Comparison of ENCODE assay signal across 20 cellular contexts in genomic region chr15:68822818-68823217, GRCh38. TPM values are rescaled to one million over a fixed set of nuclear protein-coding genes. Genes with fewer than 3 reads are reported as not detected.
DNase-seq lines count a peak whose midpoint lies in the region; ATAC-seq, FAIRE-seq and TF ChIP-seq lines count a peak whose summit lies in the region.
"Had no signal": no experiment of that assay in that cellular context is flagged by ENCODE, and none has a peak within 500 bp of the region (broad histone marks: within the 10 kb centered on the region; RNA-seq: fewer than 3 reads in every experiment).

No MANE protein-coding gene starts in this region.

- no peak overlapping the region for H2BK12ac ChIP-seq in H1 (ENCODE audit: low read depth, low read length)

- TF ChIP-seq CTCF in H1 (IDR thresholded peaks at IDR 0.05; ENCODE audit: control extremely low read depth in 1 of 3, insufficient read depth in 1 of 3, low read depth in 1 of 3, low read length in 3 of 3) = no peak
- TF ChIP-seq CTCF in smooth muscle cell (IDR thresholded peaks at IDR 0.05; ENCODE audit: borderline replicate concordance, insufficient read depth, poor library complexity, severe bottlenecking) = no peak

- intact Hi-C loops in head of caudate nucleus (cut with DNase I) = loop anchor here (5.0 to 10.0 kb wide), 2 partner anchors 36 to 52 kb away; no protein-coding TSS in a partner anchor

- no peak overlapping the region for H3K27ac ChIP-seq in H1 (ENCODE audit: low read depth, low read length)
- no peak overlapping the region for H3K27ac ChIP-seq in smooth muscle cell (ENCODE audit: low read depth)
- H3K27ac ChIP-seq: colonic mucosa, uterus had no signal

- H3K4me2 ChIP-seq in H1 (ENCODE audit: insufficient read depth in 1 of 2, low read depth in 2 of 2, low read length in 2 of 2) (no peak overlapping the region), smooth muscle cell (peak overlapping the region; percentile 99)

- no peak overlapping the region for H4K5ac ChIP-seq in H1 (ENCODE audit: insufficient read length, low read depth, low read length)

- no peaks in the 10 kb centered on the region for H3F3A ChIP-seq in smooth muscle cell (ENCODE audit: low read depth)

- no peak overlapping the region for H2BK5ac ChIP-seq in H1 (ENCODE audit: low read depth, low read length)

- H2BK15ac ChIP-seq in H1 (ENCODE audit: low read length) = no peak overlapping the region

- H3K18ac ChIP-seq in H1 (ENCODE audit: extremely low read depth, low read length) = no peak overlapping the region

- H2AFZ ChIP-seq in H1 (ENCODE audit: low read length) = no peak overlapping the region
- H2AFZ ChIP-seq in smooth muscle cell (ENCODE audit: low read depth) = no peak overlapping the region

- H3K27me3 ChIP-seq in H1 (replicated peaks in 1 of 4; ENCODE audit: control insufficient read depth in 3 of 4, extremely low read depth in 1 of 4, insufficient read depth in 3 of 4, low read length in 3 of 4) = peaks cover 11 to 49% (median 30%) of the 10 kb centered on the region in 4 experiments
- no peaks in the 10 kb centered on the region for H3K27me3 ChIP-seq in smooth muscle cell (ENCODE audit: low read depth)
- H3K27me3 ChIP-seq: colonic mucosa, heart left ventricle, sigmoid colon, uterus had no signal

- no peak for TF ChIP-seq RAD21 in H1 (IDR thresholded peaks at IDR 0.05 in 1 of 2, conservative IDR thresholded peaks at IDR 0.05 in 1 of 2; ENCODE audit: low read depth in 2 of 2, low read length in 2 of 2)

- no peak overlapping the region for H2BK20ac ChIP-seq in H1 (ENCODE audit: low read length)

- no peak overlapping the region for H4K91ac ChIP-seq in H1 (replicated peaks; ENCODE audit: insufficient read length, low read length)

- no peak for TF ChIP-seq EP300 in H1 (IDR thresholded peaks at IDR 0.05; ENCODE audit: borderline replicate concordance in 1 of 2, low read depth in 2 of 2, low read length in 2 of 2)

- H4K8ac ChIP-seq in H1 (ENCODE audit: extremely low read depth, insufficient read depth, low read length) = no peak overlapping the region

- H3K4me1 Mint-ChIP-seq in activated T-cell treated with anti-CD3 and anti-CD28 coated beads, Interleukin-2, amount 50 U/mL, for 72 hours (ENCODE audit: low read depth) = peaks cover 23% of the 10 kb centered on the region
- H3K4me1 Mint-ChIP-seq in stimulated activated effector memory CD8-positive, alpha-beta T cell treated with anti-CD3 and anti-CD28 coated beads, Interleukin-12 subunit alpha, Interleukin-12 subunit beta, amount 100 ng/mL, for 72 hours = peaks cover 10% of the 10 kb centered on the region

- no peaks in the 10 kb centered on the region for H3K36me3 ChIP-seq in H1 (ENCODE audit: control insufficient read depth in 2 of 4, insufficient read depth in 4 of 4, low read length in 3 of 4)
- H3K36me3 ChIP-seq in smooth muscle cell (ENCODE audit: low read depth) = no peaks in the 10 kb centered on the region
- H3K36me3 ChIP-seq: colonic mucosa, heart left ventricle, sigmoid colon, uterus had no signal

- CTCF ChIA-PET in H1 (lab: Charles Lee; ENCODE audit: partially characterized antibody) = no interaction called here

- H3K36me3 Mint-ChIP-seq in activated T-cell treated with anti-CD3 and anti-CD28 coated beads, Interleukin-2, amount 50 U/mL, for 72 hours (ENCODE audit: insufficient read depth in 2 of 2) = peaks cover 9 to 16% of the 10 kb centered on the region in 2 donors
- H3K36me3 Mint-ChIP-seq in stimulated activated effector memory CD8-positive, alpha-beta T cell treated with anti-CD3 and anti-CD28 coated beads, Interleukin-12 subunit alpha, Interleukin-12 subunit beta, amount 100 ng/mL, for 72 hours = peaks cover 24% of the 10 kb centered on the region

- no peak for FAIRE-seq in H1 (lab: Jason Lieb, UNC)

- peak overlapping the region in 1 of 4 experiments; percentile 15; a peak in 1 of 8 replicates for H3K4me3 ChIP-seq in H1 (ENCODE audit: extremely low read depth in 1 of 4, insufficient read depth in 2 of 4, low read depth in 3 of 4, low read length in 4 of 4)
- peak overlapping the region; percentile 81 for H3K4me3 ChIP-seq in smooth muscle cell
- H3K4me3 ChIP-seq: colonic mucosa had no signal

- no peak overlapping the region for H3K4ac ChIP-seq in H1 (replicated peaks; ENCODE audit: insufficient read length, low read depth, low read length)

- H3K79me1 ChIP-seq in H1 (ENCODE audit: low read depth, low read length) = no peaks in the 10 kb centered on the region

- H3K9me3 ChIP-seq in H1 (ENCODE audit: insufficient read depth in 2 of 2, low read depth in 1 of 2, low read length in 1 of 2) (no peaks in the 10 kb centered on the region), smooth muscle cell (replicated peaks; ENCODE audit: low read depth) (no peaks in the 10 kb centered on the region)
- H3K9me3 ChIP-seq: colonic mucosa, heart left ventricle, sigmoid colon, uterus had no signal

- H3K79me2 ChIP-seq in H1 (ENCODE audit: control insufficient read depth in 1 of 2, insufficient read depth in 2 of 2, low read length in 2 of 2) (peaks cover 0 to 33% of the 10 kb centered on the region in 2 experiments; a peak in 2 of 4 replicates), smooth muscle cell (ENCODE audit: low read depth) (peaks cover 31% of the 10 kb centered on the region)

- H3K23me2 ChIP-seq in H1 (ENCODE audit: low read depth, low read length) = peaks cover 8% of the 10 kb centered on the region; the same call in 1 of the 2 replicates

- no peak overlapping the region for H3K14ac ChIP-seq in H1 (ENCODE audit: insufficient read length)

- no peak overlapping the region for H2AK5ac ChIP-seq in H1 (ENCODE audit: low read depth, low read length)

- no peak overlapping the region for H3K27ac Mint-ChIP-seq in activated T-cell treated with anti-CD3 and anti-CD28 coated beads, Interleukin-2, amount 50 U/mL, for 72 hours
- H3K27ac Mint-ChIP-seq in stimulated activated effector memory CD8-positive, alpha-beta T cell treated with anti-CD3 and anti-CD28 coated beads, Interleukin-12 subunit alpha, Interleukin-12 subunit beta, amount 100 ng/mL, for 72 hours = no peak overlapping the region
- H3K27ac Mint-ChIP-seq: stimulated activated naive B cell treated with anti-CD40 and anti-IgM and Interleukin-4, amounts not matched to agents 10 μg/mL and 1 μg/mL and 100 μg/mL, for 72 hours had no signal

- DNase-seq in activated T-cell treated with anti-CD3 and anti-CD28 coated beads, Interleukin-2, amount 50 U/mL, for 72 hours = no peak
- no peak for DNase-seq in activated T-cell treated with anti-CD3 and anti-CD28 coated beads, Interleukin-2, amount 50 U/mL, for 48 hours
- peak; percentile 78 for DNase-seq in NCI-H524 treated with DMSO at 0.1 percent for 48 hours (lab: John Stamatoyannopoulos, UW)
- DNase-seq in H1 (ENCODE audit: low read depth in 1 of 2, low spot score in 2 of 2) = no peak
- no peak for DNase-seq in smooth muscle cell (lab: John Stamatoyannopoulos, UW; ENCODE audit: unreplicated experiment)
- no peak for DNase-seq in head of caudate nucleus
- DNase-seq in stimulated activated effector memory CD8-positive, alpha-beta T cell treated with anti-CD3 and anti-CD28 coated beads, Interleukin-12 subunit alpha, Interleukin-12 subunit beta, amount 100 ng/mL, for 72 hours (ENCODE audit: low spot score in 2 of 2) = no peak
- DNase-seq: activated T-cell treated with anti-CD3 and anti-CD28 coated beads, Interleukin-2, amount 50 U/mL, for 4 hours; colonic mucosa; GOT3; heart left ventricle; NCI-H1694; NCI-H510A treated with DMSO at 0.1 percent for 48 hours; RPMI8226; sigmoid colon; stimulated activated naive B cell treated with anti-CD40 and anti-IgM and Interleukin-4, amounts not matched to agents 10 μg/mL and 1 μg/mL and 100 μg/mL, for 72 hours; uterus had no signal

- peak overlapping the region; percentile 51 to 100 for H3K4me3 Mint-ChIP-seq in activated T-cell treated with anti-CD3 and anti-CD28 coated beads, Interleukin-2, amount 50 U/mL, for 72 hours
- no peak overlapping the region for H3K4me3 Mint-ChIP-seq in stimulated activated effector memory CD8-positive, alpha-beta T cell treated with anti-CD3 and anti-CD28 coated beads, Interleukin-12 subunit alpha, Interleukin-12 subunit beta, amount 100 ng/mL, for 72 hours

- no peak overlapping the region for H3K23ac ChIP-seq in H1 (ENCODE audit: insufficient read length)

- no peak for ATAC-seq in activated T-cell treated with anti-CD3 and anti-CD28 coated beads, Interleukin-2, amount 50 U/mL, for 72 hours (replicated peaks in 1 of 2)
- no peak for ATAC-seq in stimulated activated effector memory CD8-positive, alpha-beta T cell treated with anti-CD3 and anti-CD28 coated beads, Interleukin-12 subunit alpha, Interleukin-12 subunit beta, amount 100 ng/mL, for 72 hours
- ATAC-seq in HG03097 (IDR thresholded peaks at IDR 0.05; ENCODE audit: low FRiP score, unreplicated experiment) = no peak
- ATAC-seq: activated CD4-positive, CD25-positive, alpha-beta regulatory T cell treated with anti-CD3 and anti-CD28 coated beads, Interleukin-2, amount 50 U/mL, for 24 hours; activated T-cell treated with anti-CD3 and anti-CD28 coated beads, Interleukin-2, amount 50 U/mL, for 4 hours; esophagus mucosa; heart left ventricle; stimulated activated naive B cell treated with anti-CD40 and anti-IgM and Interleukin-4, amounts not matched to agents 10 μg/mL and 1 μg/mL and 100 μg/mL, for 72 hours had no signal

- H3K4me1 ChIP-seq in H1 (replicated peaks in 1 of 4; ENCODE audit: control insufficient read depth in 3 of 4, insufficient read depth in 4 of 4, low read length in 3 of 4) = peaks cover 0 to 4% (median 2%) of the 10 kb centered on the region in 4 experiments; a peak in 4 of 7 replicates
- peaks cover 20% of the 10 kb centered on the region for H3K4me1 ChIP-seq in smooth muscle cell (ENCODE audit: low read depth)
- H3K4me1 ChIP-seq: colonic mucosa, uterus had no signal

- H3K27me3 Mint-ChIP-seq in activated T-cell treated with anti-CD3 and anti-CD28 coated beads, Interleukin-2, amount 50 U/mL, for 72 hours (ENCODE audit: low read depth) = peaks cover 6% of the 10 kb centered on the region
- H3K27me3 Mint-ChIP-seq: stimulated activated naive B cell treated with anti-CD40 and anti-IgM and Interleukin-4, amounts not matched to agents 10 μg/mL and 1 μg/mL and 100 μg/mL, for 72 hours had no signal

- no peak for TF ChIP-seq POLR2A in H1 (IDR thresholded peaks at IDR 0.05; ENCODE audit: control extremely low read depth in 1 of 2, low read depth in 2 of 2, low read length in 2 of 2)

- H4K20me1 ChIP-seq in H1 (replicated peaks in 1 of 2; ENCODE audit: control insufficient read depth in 1 of 2, insufficient read depth in 2 of 2, low read length in 2 of 2) (peaks cover 12 to 13% of the 10 kb centered on the region in 2 experiments), smooth muscle cell (ENCODE audit: low read depth) (no peaks in the 10 kb centered on the region)

- no peaks in the 10 kb centered on the region for H3K9me3 Mint-ChIP-seq in activated T-cell treated with anti-CD3 and anti-CD28 coated beads, Interleukin-2, amount 50 U/mL, for 72 hours
- no peaks in the 10 kb centered on the region for H3K9me3 Mint-ChIP-seq in stimulated activated effector memory CD8-positive, alpha-beta T cell treated with anti-CD3 and anti-CD28 coated beads, Interleukin-12 subunit alpha, Interleukin-12 subunit beta, amount 100 ng/mL, for 72 hours
- H3K9me3 Mint-ChIP-seq: activated T-cell treated with anti-CD3 and anti-CD28 coated beads, Interleukin-2, amount 50 U/mL, for 4 hours; stimulated activated naive B cell treated with anti-CD40 and anti-IgM and Interleukin-4, amounts not matched to agents 10 μg/mL and 1 μg/mL and 100 μg/mL, for 72 hours had no signal

- H3K9ac ChIP-seq in H1 (replicated peaks in 1 of 4; ENCODE audit: extremely low read depth in 1 of 4, low read depth in 3 of 4, low read length in 3 of 4) = no peak overlapping the region
- H3K9ac ChIP-seq in smooth muscle cell (ENCODE audit: low read depth) = no peak overlapping the region

- POLR2A ChIA-PET in H1 (lab: Charles Lee; ENCODE audit: partially characterized antibody) = interaction anchor here (0.9 kb wide), 1 partner anchor 29 kb away, joined by 3 read pairs; no protein-coding TSS in a partner anchor

- 29% methylated on average over 3 of the region's 3 CpGs; no CpG with 5 or more reads in 1 of the 2 experiments for WGBS in H1 (ENCODE audit: extremely low coverage in 1 of 2, insufficient coverage in 1 of 2, insufficient read length in 1 of 2, insufficient replicate concordance in 2 of 2, low coverage in 1 of 2, low lambda C conversion rate in 2 of 2, missing lambda C conversion rate in 1 of 2), 2 experiments
- WGBS in smooth muscle cell (ENCODE audit: low lambda C conversion rate) = 35% methylated on average over 3 of the region's 3 CpGs

- H2BK120ac ChIP-seq in H1 (replicated peaks; ENCODE audit: low read depth, low read length) = no peak overlapping the region

- no peak overlapping the region for H3K56ac ChIP-seq in H1 (replicated peaks; ENCODE audit: insufficient read length, low read depth, low read length)

RNA-seq across cellular contexts. Expression of gene ANP32A, which starts 2.1 kb away (rescaled TPM):
- 100 to 1,000 TPM; 200 to 204 TPM for total RNA-seq in activated T-cell treated with anti-CD3 and anti-CD28 coated beads, Interleukin-2, amount 50 U/mL, for 72 hours
- 284 and 295 TPM in 2 replicates for total RNA-seq in H1 (2021; fragmentation: NEBNext Ultra II Directional; extraction: Animal tissue kit (Norgen Biotek cat#: 25700))
- polyA plus RNA-seq in H1 (2011; rRNA removed) (46.8 and 70.8 TPM in 2 replicates), smooth muscle cell (93.7 and 129 TPM in 2 replicates)
- polyA plus RNA-seq in H1 (2011; cell fraction: cytosol; rRNA removed) = 114 TPM
- 28.3 TPM for polyA plus RNA-seq in H1 (2011; cell fraction: nucleus; rRNA removed)
- polyA plus RNA-seq in H1 (2012, experiment 1 of 2) = 332 to 427 TPM (median 351 TPM) in 4 replicates
- 153 TPM for polyA plus RNA-seq in H1 (2012, experiment 2 of 2)
- polyA plus RNA-seq in H1 (2013, experiment 1 of 2) = 224 TPM
- 234 TPM for polyA plus RNA-seq in H1 (2013, experiment 2 of 2)
- polyA minus RNA-seq in H1 (2011; rRNA and poly(A)+ RNA removed) = 51.5 and 75.1 TPM in 2 replicates
- polyA minus RNA-seq in H1 (2011; cell fraction: cytosol; rRNA and poly(A)+ RNA removed) = 79.9 TPM
- 51.2 TPM for polyA minus RNA-seq in H1 (2011; cell fraction: nucleus; rRNA and poly(A)+ RNA removed)
- total RNA-seq in smooth muscle cell = 63.1 and 71.8 TPM in 2 replicates
